Comparison of ENCODE assay signal across 20 cellular contexts in the genomic region with DNA sequence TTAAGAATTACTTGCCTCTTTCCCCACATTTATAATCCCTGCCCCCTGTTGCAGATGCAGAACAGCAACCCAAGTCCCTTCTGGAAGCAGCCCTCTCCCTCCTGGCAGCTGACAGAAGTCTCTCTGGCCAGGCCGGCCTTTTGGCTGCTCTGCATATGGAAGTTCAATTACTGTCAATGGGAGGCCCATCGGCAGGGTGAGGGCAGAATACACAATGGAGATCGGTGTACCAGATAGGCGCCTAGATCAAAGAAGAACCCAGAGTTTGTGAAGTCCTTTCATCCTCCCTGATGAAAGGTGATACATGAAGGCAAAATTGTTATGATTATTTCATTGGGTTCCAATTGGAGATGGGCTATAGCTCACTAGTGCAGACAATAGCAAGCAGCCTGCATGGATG.
"Had no signal": no experiment of that assay in that cellular context is flagged by ENCODE, and none has a peak within 500 bp of the region (broad histone marks: within the 10 kb centered on the region; RNA-seq: fewer than 3 reads in every experiment).

No MANE protein-coding gene starts in this region.

- H3K9me3 ChIP-seq: heart right ventricle, sigmoid colon, stomach, thoracic aorta, transverse colon had no signal

- H3K36me3 ChIP-seq: heart right ventricle, sigmoid colon, stomach, thoracic aorta, transverse colon had no signal

- H3K27ac ChIP-seq: heart right ventricle, sigmoid colon, skin epidermis, stomach, thoracic aorta, transverse colon had no signal

- H3K9me3 Mint-ChIP-seq: natural killer cell had no signal

- H3K27ac Mint-ChIP-seq: immature natural killer cell, mesothelial cell of epicardium, natural killer cell had no signal

- DNase-seq: cerebellar nuclear complex; effector CD4-positive, alpha-beta T cell; foreskin melanocyte; heart right ventricle; immature natural killer cell; kidney; left cardiac atrium; natural killer cell; posterior cingulate gyrus; sigmoid colon; stimulated activated CD4-positive, alpha-beta T cell treated with anti-CD3 and anti-CD28 coated beads, Interleukin-2, amount 100 ng/mL, for 24 hours; stimulated activated naive CD4-positive, alpha-beta T cell; stomach; substantia nigra; transverse colon had no signal

- H3K4me3 Mint-ChIP-seq: immature natural killer cell, mesothelial cell of epicardium, natural killer cell, neural crest cell had no signal

- H3K4me3 ChIP-seq: heart right ventricle, sigmoid colon, skin epidermis, stomach, thoracic aorta, transverse colon had no signal

- H3K36me3 Mint-ChIP-seq: immature natural killer cell, mesothelial cell of epicardium, natural killer cell had no signal

- FAIRE-seq: colon, kidney had no signal

- ATAC-seq: heart right ventricle, left cardiac atrium, natural killer cell had no signal

- H3K27me3 ChIP-seq: heart right ventricle, sigmoid colon, stomach, transverse colon had no signal

- H3K4me1 Mint-ChIP-seq: immature natural killer cell, natural killer cell had no signal
